8 cellular contexts compared by ENCODE assay signal in the genomic region with DNA sequence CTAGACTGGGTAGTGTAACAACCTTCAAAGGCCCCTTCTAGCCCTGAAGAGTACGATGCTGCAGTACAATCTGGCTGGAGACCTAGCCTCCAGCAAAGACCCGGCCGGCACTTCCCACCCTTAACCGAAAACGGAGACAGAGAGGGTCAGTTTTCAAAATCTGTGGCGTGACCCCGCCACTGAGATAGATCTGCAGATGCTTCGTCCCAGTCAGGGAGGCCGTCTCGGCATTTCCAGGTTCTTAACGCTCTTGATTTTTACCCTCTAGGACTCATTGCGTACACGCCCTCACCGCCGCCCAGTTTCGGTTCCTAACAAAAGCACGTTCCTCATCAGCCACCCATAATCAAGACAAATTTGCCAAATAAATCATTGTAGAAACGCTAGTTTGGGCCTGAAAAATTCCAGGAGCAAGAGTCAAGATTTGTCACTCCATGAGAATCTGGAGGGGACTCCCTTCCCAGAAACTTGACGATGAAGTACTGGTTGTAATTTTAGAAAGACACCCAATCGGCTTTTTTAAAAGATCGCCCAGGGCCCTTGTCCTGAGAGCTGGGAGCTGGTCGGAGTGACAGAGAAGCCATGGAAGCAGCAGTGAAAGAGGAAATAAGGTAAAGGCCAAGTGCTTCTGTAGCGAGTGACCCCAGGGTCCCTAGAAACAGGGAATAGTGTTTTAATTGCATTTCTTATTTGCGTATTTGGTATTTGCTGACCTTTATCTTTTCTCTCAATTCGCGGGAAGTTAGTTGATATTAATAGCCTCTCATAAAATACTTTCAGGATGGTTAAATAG. TPM values are rescaled to one million over a fixed set of nuclear protein-coding genes. Genes with fewer than 3 reads are reported as not detected.
DNase-seq lines count a peak whose midpoint lies in the region; ATAC-seq and TF ChIP-seq lines count a peak whose summit lies in the region.

No MANE protein-coding gene starts in this region.

- peaks cover 6% of the 10 kb centered on the region for H3K36me3 Mint-ChIP-seq in IgD-negative memory B cell

- WGBS in prostate gland: 2% methylated on average over 26 of the region's 26 CpGs
- WGBS in urinary bladder: 2% methylated on average over 26 of the region's 26 CpGs

- H3K4me3 Mint-ChIP-seq in IgD-negative memory B cell: peak overlapping the region; percentile 90 to 100 (median 100)

- H3K36me3 ChIP-seq in left ventricle myocardium inferior (peaks cover 22% of the 10 kb centered on the region), prostate gland (no peaks in the 10 kb centered on the region), urinary bladder (ENCODE audit: insufficient read depth) (peaks cover 1% of the 10 kb centered on the region)

- H3K4me3 ChIP-seq in left ventricle myocardium inferior (peak overlapping the region; percentile 80), prostate gland (peak overlapping the region; percentile 53 to 79), urinary bladder (ENCODE audit: low read depth, low read length) (peak overlapping the region; percentile 42)

- ATAC-seq in GM21360 (IDR thresholded peaks at IDR 0.05; ENCODE audit: unreplicated experiment): peak; percentile 11

- no peaks in the 10 kb centered on the region for H3K9me3 Mint-ChIP-seq in IgD-negative memory B cell

- intact Hi-C loops in left ventricle myocardium inferior (cut with micrococcal nuclease): no loop called here
- intact Hi-C loops in prostate gland (cut with DNase I): loop anchor here (5.0 kb wide), 1 partner anchor 178 kb away; no protein-coding TSS in a partner anchor

- H3K9me3 ChIP-seq in left ventricle myocardium inferior (replicated peaks): no peaks in the 10 kb centered on the region
- no peaks in the 10 kb centered on the region for H3K9me3 ChIP-seq in prostate gland

- no peak for TF ChIP-seq CTCF in C4-2B (conservative IDR thresholded peaks at IDR 0.05)
- TF ChIP-seq CTCF in left ventricle myocardium inferior (IDR thresholded peaks at IDR 0.05; ENCODE audit: borderline replicate concordance): no peak
- TF ChIP-seq CTCF in prostate gland (IDR thresholded peaks at IDR 0.05): no peak

- H3K4me1 ChIP-seq in left ventricle myocardium inferior: peaks cover 59% of the 10 kb centered on the region
- H3K4me1 ChIP-seq in prostate gland (replicated peaks): peaks cover 7% of the 10 kb centered on the region
- peaks cover 3% of the 10 kb centered on the region for H3K4me1 ChIP-seq in urinary bladder (ENCODE audit: insufficient read depth)

- H3K27me3 ChIP-seq in left ventricle myocardium inferior (ENCODE audit: low read depth) (no peaks in the 10 kb centered on the region), prostate gland (replicated peaks; ENCODE audit: insufficient read depth) (no peaks in the 10 kb centered on the region)

- H3K27ac ChIP-seq in C4-2B: peak overlapping the region; percentile 93
- peak overlapping the region; percentile 98 for H3K27ac ChIP-seq in left ventricle myocardium inferior (replicated peaks)
- peak overlapping the region; percentile 95 to 99 for H3K27ac ChIP-seq in prostate gland
- peak overlapping the region; percentile 93 for H3K27ac ChIP-seq in urinary bladder (ENCODE audit: low read depth)

- TF ChIP-seq POLR2A in prostate gland (IDR thresholded peaks at IDR 0.05): no peak

- peak; percentile 37 for DNase-seq in T follicular helper cell (ENCODE audit: low read depth)
- DNase-seq in amniotic stem cell (lab: John Stamatoyannopoulos, UW): peak; percentile 36
- peak; percentile 65 for DNase-seq in left ventricle myocardium inferior
- DNase-seq in prostate gland (ENCODE audit: low spot score): peak; percentile 49

- no peaks in the 10 kb centered on the region for H3K27me3 Mint-ChIP-seq in IgD-negative memory B cell

- H3K4me1 Mint-ChIP-seq in IgD-negative memory B cell: peaks cover 31 to 42% (median 34%) of the 10 kb centered on the region in 3 donors

- H3K27ac Mint-ChIP-seq in IgD-negative memory B cell: peak overlapping the region; percentile 97 to 99 (median 99)

RNA-seq across cellular contexts. Expression of a gene that starts 0.9 kb away (rescaled TPM):
- 39.2 TPM for polyA plus RNA-seq in IgD-negative memory B cell
- 16.4 TPM for total RNA-seq in left ventricle myocardium inferior
- 100 to 1,000 TPM in 1 of 2 donors, 10 to 100 TPM in 1; 88.6 to 130 TPM for total RNA-seq in prostate gland
- total RNA-seq in urinary bladder: 100.0 TPM
- polyA plus RNA-seq in urinary bladder: 35.9 TPM

RNA-seq across cellular contexts. Expression of a gene that starts 1.1 kb away (rescaled TPM):
- polyA plus RNA-seq in IgD-negative memory B cell: 48.0 TPM
- 14.5 TPM for total RNA-seq in left ventricle myocardium inferior
- 10 to 100 TPM; 10.2 to 38.7 TPM for total RNA-seq in prostate gland
- 39.3 TPM for total RNA-seq in urinary bladder
- 12.2 TPM for polyA plus RNA-seq in urinary bladder

Comparison
In these comparisons a context has a peak if more than half of its experiments do, and no peak if none do; other contexts are left out.
1. Peak in every context shown above with its lines: DNase-seq, ATAC-seq, H3K4me3 ChIP-seq and H3K27ac ChIP-seq.